15 cellular contexts compared by ENCODE assay signal in the genomic region with DNA sequence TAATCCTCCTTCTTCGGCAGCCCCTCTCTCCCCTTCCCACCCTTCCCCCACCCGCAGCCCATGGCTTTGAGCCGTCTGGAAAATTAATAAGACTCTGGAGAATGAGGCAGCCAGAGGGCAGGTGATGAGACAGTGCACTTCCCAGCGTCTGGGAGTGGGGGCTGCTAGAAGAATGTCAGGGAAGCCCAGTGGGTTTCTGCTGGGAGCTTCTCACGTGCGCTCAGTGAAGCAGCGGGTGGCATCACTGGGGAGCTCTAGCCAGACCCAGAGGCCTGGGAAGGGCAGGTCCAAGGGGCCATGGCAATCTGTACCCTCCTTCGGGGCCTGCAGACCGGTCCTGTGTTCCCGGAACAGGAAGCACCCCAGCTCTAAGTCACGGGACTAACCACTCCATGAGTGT.
DNase-seq lines count a peak whose midpoint lies in the region; ATAC-seq and TF ChIP-seq lines count a peak whose summit lies in the region.
"Had no signal": no experiment of that assay in that cellular context is flagged by ENCODE, and none has a peak within 500 bp of the region (broad histone marks: within the 10 kb centered on the region; RNA-seq: fewer than 3 reads in every experiment).

No MANE protein-coding gene starts in this region.

- no peaks in the 10 kb centered on the region for H3K27me3 Mint-ChIP-seq in WTC11 (ENCODE audit: low read depth)
- H3K27me3 Mint-ChIP-seq in CD8-positive, alpha-beta memory T cell: peaks cover 0 to 9% of the 10 kb centered on the region in 2 donors

- H3F3A ChIP-seq in smooth muscle cell (ENCODE audit: low read depth): peaks cover 38% of the 10 kb centered on the region

- H3K4me3 Mint-ChIP-seq in WTC11: no peak overlapping the region
- H3K4me3 Mint-ChIP-seq in CD8-positive, alpha-beta memory T cell: peak overlapping the region in 1 of 7 donors; percentile 37

- no peaks in the 10 kb centered on the region for H3K9me3 Mint-ChIP-seq in WTC11
- H3K9me3 Mint-ChIP-seq in CD8-positive, alpha-beta memory T cell: no peaks in the 10 kb centered on the region

- peak; percentile 47 for DNase-seq in H7
- DNase-seq in WTC11 (ENCODE audit: low spot score): no peak
- DNase-seq in fibroblast of villous mesenchyme (ENCODE audit: low read depth): peak; percentile 43
- no peak for DNase-seq in smooth muscle cell (lab: John Stamatoyannopoulos, UW; ENCODE audit: unreplicated experiment)
- DNase-seq in NCI-H1092 (lab: John Stamatoyannopoulos, UW): no peak
- DNase-seq in CD8-positive, alpha-beta memory T cell: no peak
- DNase-seq in NCI-H1417 treated with DMSO at 0.1 percent for 48 hours (lab: John Stamatoyannopoulos, UW): no peak
- DNase-seq: activated CD8-positive, alpha-beta memory T cell treated with anti-CD3 and anti-CD28 coated beads, Interleukin-2, amount 50 U/mL, for 48 hours; COR-L47; NCI-H345 had no signal

- peak; percentile 21 for ATAC-seq in WTC11
- ATAC-seq in HG02623 (IDR thresholded peaks at IDR 0.05; ENCODE audit: unreplicated experiment): no peak
- ATAC-seq: mucosa of descending colon, Panc1 had no signal

- no peaks in the 10 kb centered on the region for H3K9me3 ChIP-seq in smooth muscle cell (replicated peaks; ENCODE audit: low read depth)
- H3K9me3 ChIP-seq in CD8-positive, alpha-beta memory T cell (ENCODE audit: low read length): no peaks in the 10 kb centered on the region
- H3K9me3 ChIP-seq: ascending aorta, mucosa of descending colon, thoracic aorta had no signal

- H3K9ac ChIP-seq in smooth muscle cell (ENCODE audit: low read depth): peak overlapping the region; percentile 4

- H3K4me3 ChIP-seq in H7 (ENCODE audit: insufficient read depth, low read depth, low read length) (no peak overlapping the region), fibroblast of villous mesenchyme (ENCODE audit: low read depth, low read length) (no peak overlapping the region), smooth muscle cell (no peak overlapping the region)
- H3K4me3 ChIP-seq in CD8-positive, alpha-beta memory T cell (ENCODE audit: low read length): no peak overlapping the region
- H3K4me3 ChIP-seq: ascending aorta, mucosa of descending colon, thoracic aorta had no signal

- peak overlapping the region; percentile 16 for H3K4me2 ChIP-seq in smooth muscle cell

- TF ChIP-seq CTCF in WTC11 (IDR thresholded peaks at IDR 0.05): no peak
- TF ChIP-seq CTCF in fibroblast of villous mesenchyme (IDR thresholded peaks at IDR 0.05; ENCODE audit: insufficient read depth, low read depth, low read length): no peak
- no peak for TF ChIP-seq CTCF in smooth muscle cell (IDR thresholded peaks at IDR 0.05; ENCODE audit: borderline replicate concordance, insufficient read depth, poor library complexity, severe bottlenecking)

- H3K27ac ChIP-seq in smooth muscle cell (ENCODE audit: low read depth): peak overlapping the region; percentile 79
- H3K27ac ChIP-seq in CD8-positive, alpha-beta memory T cell (ENCODE audit: low read depth, low read length): no peak overlapping the region
- H3K27ac ChIP-seq: thoracic aorta had no signal

- peaks cover 54% of the 10 kb centered on the region for H3K4me1 Mint-ChIP-seq in WTC11
- peaks cover 34 to 56% (median 42%) of the 10 kb centered on the region in 3 donors for H3K4me1 Mint-ChIP-seq in CD8-positive, alpha-beta memory T cell

- H3K27ac Mint-ChIP-seq in WTC11: peak overlapping the region; percentile 73; the same call in 1 of the 2 replicates
- peak overlapping the region in 1 of 8 donors; percentile 30 for H3K27ac Mint-ChIP-seq in CD8-positive, alpha-beta memory T cell

- H3K4me1 ChIP-seq in smooth muscle cell (ENCODE audit: low read depth): peaks cover 28% of the 10 kb centered on the region
- peaks cover 31% of the 10 kb centered on the region for H3K4me1 ChIP-seq in CD8-positive, alpha-beta memory T cell (ENCODE audit: insufficient read depth, low read length)
- H3K4me1 ChIP-seq: ascending aorta had no signal

- H3K79me2 ChIP-seq in smooth muscle cell (ENCODE audit: low read depth): no peaks in the 10 kb centered on the region

- no peaks in the 10 kb centered on the region for H3K27me3 ChIP-seq in H7 (ENCODE audit: control insufficient read depth, insufficient read depth, low read length)
- H3K27me3 ChIP-seq in smooth muscle cell (ENCODE audit: low read depth): no peaks in the 10 kb centered on the region
- no peaks in the 10 kb centered on the region for H3K27me3 ChIP-seq in CD8-positive, alpha-beta memory T cell (ENCODE audit: insufficient read depth, low read length, poor library complexity, severe bottlenecking)
- H3K27me3 ChIP-seq: ascending aorta had no signal

- POLR2A ChIA-PET in WTC11 (lab: Charles Lee): no interaction called here
- POLR2A ChIA-PET in CD8-positive, alpha-beta memory T cell (lab: Charles Lee): interaction anchor here (0.8 kb wide), 1 partner anchor 263 kb away, joined by 3 read pairs; no protein-coding TSS in a partner anchor

- peaks cover 31% of the 10 kb centered on the region for H3K36me3 Mint-ChIP-seq in WTC11
- peaks cover 0 to 4% (median 0%) of the 10 kb centered on the region in 3 donors for H3K36me3 Mint-ChIP-seq in CD8-positive, alpha-beta memory T cell

- CTCF ChIA-PET in WTC11 (lab: Charles Lee): interaction anchor here (0.7 to 1.9 kb wide), 4 partner anchors 12 to 232 kb away, joined by 3 to 9 read pairs (median 4); no protein-coding TSS in a partner anchor
- CTCF ChIA-PET in CD8-positive, alpha-beta memory T cell (lab: Charles Lee): interaction anchor here (1.6 to 2.2 kb wide), 3 partner anchors 8 to 232 kb away, joined by 4 to 8 read pairs (median 7); no protein-coding TSS in a partner anchor

- whole genome bisulfite sequencing in smooth muscle cell (ENCODE audit: low lambda C conversion rate): 56% methylated on average over 11 of the region's 11 CpGs

- H3K36me3 ChIP-seq in H7 (replicated peaks; ENCODE audit: control insufficient read depth, insufficient read depth, low read length): peaks cover 6% of the 10 kb centered on the region
- peaks cover 12% of the 10 kb centered on the region for H3K36me3 ChIP-seq in smooth muscle cell (ENCODE audit: low read depth)
- no peaks in the 10 kb centered on the region for H3K36me3 ChIP-seq in CD8-positive, alpha-beta memory T cell (ENCODE audit: insufficient read depth, low read length)

- H4K20me1 ChIP-seq in smooth muscle cell (ENCODE audit: low read depth): peaks cover 76% of the 10 kb centered on the region

- no peak overlapping the region for H2AFZ ChIP-seq in smooth muscle cell (ENCODE audit: low read depth)

TF ChIP-seq in WTC11, 78 proteins besides CTCF, POLR2A, EP300 and RAD21 (continues in another document):
- TF ChIP-seq, protein P1, sequence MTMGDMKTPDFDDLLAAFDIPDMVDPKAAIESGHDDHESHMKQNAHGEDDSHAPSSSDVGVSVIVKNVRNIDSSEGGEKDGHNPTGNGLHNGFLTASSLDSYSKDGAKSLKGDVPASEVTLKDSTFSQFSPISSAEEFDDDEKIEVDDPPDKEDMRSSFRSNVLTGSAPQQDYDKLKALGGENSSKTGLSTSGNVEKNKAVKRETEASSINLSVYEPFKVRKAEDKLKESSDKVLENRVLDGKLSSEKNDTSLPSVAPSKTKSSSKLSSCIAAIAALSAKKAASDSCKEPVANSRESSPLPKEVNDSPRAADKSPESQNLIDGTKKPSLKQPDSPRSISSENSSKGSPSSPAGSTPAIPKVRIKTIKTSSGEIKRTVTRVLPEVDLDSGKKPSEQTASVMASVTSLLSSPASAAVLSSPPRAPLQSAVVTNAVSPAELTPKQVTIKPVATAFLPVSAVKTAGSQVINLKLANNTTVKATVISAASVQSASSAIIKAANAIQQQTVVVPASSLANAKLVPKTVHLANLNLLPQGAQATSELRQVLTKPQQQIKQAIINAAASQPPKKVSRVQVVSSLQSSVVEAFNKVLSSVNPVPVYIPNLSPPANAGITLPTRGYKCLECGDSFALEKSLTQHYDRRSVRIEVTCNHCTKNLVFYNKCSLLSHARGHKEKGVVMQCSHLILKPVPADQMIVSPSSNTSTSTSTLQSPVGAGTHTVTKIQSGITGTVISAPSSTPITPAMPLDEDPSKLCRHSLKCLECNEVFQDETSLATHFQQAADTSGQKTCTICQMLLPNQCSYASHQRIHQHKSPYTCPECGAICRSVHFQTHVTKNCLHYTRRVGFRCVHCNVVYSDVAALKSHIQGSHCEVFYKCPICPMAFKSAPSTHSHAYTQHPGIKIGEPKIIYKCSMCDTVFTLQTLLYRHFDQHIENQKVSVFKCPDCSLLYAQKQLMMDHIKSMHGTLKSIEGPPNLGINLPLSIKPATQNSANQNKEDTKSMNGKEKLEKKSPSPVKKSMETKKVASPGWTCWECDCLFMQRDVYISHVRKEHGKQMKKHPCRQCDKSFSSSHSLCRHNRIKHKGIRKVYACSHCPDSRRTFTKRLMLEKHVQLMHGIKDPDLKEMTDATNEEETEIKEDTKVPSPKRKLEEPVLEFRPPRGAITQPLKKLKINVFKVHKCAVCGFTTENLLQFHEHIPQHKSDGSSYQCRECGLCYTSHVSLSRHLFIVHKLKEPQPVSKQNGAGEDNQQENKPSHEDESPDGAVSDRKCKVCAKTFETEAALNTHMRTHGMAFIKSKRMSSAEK (CRISPR knock-in tag; IDR thresholded peaks at IDR 0.05; ENCODE audit: borderline replicate concordance): no peak
- TF ChIP-seq MXD4 (CRISPR knock-in tag; IDR thresholded peaks at IDR 0.05; ENCODE audit: borderline replicate concordance): no peak
- TF ChIP-seq, protein P2, sequence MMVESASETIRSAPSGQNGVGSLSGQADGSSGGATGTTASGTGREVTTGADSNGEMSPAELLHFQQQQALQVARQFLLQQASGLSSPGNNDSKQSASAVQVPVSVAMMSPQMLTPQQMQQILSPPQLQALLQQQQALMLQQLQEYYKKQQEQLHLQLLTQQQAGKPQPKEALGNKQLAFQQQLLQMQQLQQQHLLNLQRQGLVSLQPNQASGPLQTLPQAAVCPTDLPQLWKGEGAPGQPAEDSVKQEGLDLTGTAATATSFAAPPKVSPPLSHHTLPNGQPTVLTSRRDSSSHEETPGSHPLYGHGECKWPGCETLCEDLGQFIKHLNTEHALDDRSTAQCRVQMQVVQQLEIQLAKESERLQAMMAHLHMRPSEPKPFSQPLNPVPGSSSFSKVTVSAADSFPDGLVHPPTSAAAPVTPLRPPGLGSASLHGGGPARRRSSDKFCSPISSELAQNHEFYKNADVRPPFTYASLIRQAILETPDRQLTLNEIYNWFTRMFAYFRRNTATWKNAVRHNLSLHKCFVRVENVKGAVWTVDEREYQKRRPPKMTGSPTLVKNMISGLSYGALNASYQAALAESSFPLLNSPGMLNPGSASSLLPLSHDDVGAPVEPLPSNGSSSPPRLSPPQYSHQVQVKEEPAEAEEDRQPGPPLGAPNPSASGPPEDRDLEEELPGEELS (CRISPR knock-in tag; IDR thresholded peaks at IDR 0.05): no peak
- no peak for TF ChIP-seq SP1 (CRISPR knock-in tag; conservative IDR thresholded peaks at IDR 0.05)
- no peak for TF ChIP-seq ZNF671 (CRISPR knock-in tag; IDR thresholded peaks at IDR 0.05)

Comparison
In these comparisons a context has a peak if more than half of its experiments do, and no peak if none do; other contexts are left out.
1. DNase-seq: peak in H7 (single experiment) and fibroblast of villous mesenchyme (single experiment); none in WTC11 (single experiment), smooth muscle cell (single experiment), NCI-H1092 (single experiment), CD8-positive, alpha-beta memory T cell (0 of 5) and NCI-H1417 treated with DMSO at 0.1 percent for 48 hours (single experiment).